ENCODE assay signal across 12 cellular contexts in the genomic region with DNA sequence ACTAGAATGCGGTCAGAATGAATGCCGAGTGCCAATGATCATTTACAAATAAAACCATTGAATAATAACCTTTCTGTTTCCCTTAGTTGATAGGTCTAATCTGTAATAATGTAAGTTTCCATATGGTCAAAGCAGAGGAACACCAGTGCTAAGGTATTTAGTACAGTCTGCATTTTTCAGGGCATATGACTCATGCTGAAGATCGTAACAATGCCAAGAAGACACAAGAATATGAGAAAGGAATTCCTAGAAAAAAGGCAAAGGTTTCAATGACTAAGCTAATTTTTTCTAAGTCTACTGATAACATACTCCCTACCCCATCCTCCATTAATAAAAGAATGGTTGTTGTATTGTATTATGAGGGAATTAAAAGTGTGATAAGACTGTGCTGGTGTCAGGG. TPM values are rescaled to one million over a fixed set of nuclear protein-coding genes. Genes with fewer than 3 reads are reported as not detected.
DNase-seq lines count a peak whose midpoint lies in the region; ATAC-seq, FAIRE-seq and TF ChIP-seq lines count a peak whose summit lies in the region.
"Had no signal": no experiment of that assay in that cellular context is flagged by ENCODE, and none has a peak within 500 bp of the region (broad histone marks: within the 10 kb centered on the region; RNA-seq: fewer than 3 reads in every experiment).

No MANE protein-coding gene starts in this region.

- H3K4me2 ChIP-seq in PC-3 (ENCODE audit: low read length): 0 out of 2 replicates have a peak overlapping the region, but pooled peaks have one; percentile 20

- TF ChIP-seq CTCF in PC-3 (conservative IDR thresholded peaks at IDR 0.05; ENCODE audit: low read depth, low read length) (no peak), type B pancreatic cell (conservative IDR thresholded peaks at IDR 0.05) (no peak)

- no peak for TF ChIP-seq POLR2A in GM12891 (IDR thresholded peaks at IDR 0.05; ENCODE audit: low read depth, low read length)

- POLR2A ChIA-PET in PC-3 (lab: Charles Lee; ENCODE audit: unreplicated experiment): no interaction called here

- H3K27me3 Mint-ChIP-seq in type B pancreatic cell: no peaks in the 10 kb centered on the region

- H3K36me3 ChIP-seq in PC-3 (ENCODE audit: low read depth, low read length): no peaks in the 10 kb centered on the region

- H3K4me3 Mint-ChIP-seq in type B pancreatic cell: no peak overlapping the region
- H3K4me3 Mint-ChIP-seq: activated CD4-positive, alpha-beta T cell treated with anti-CD3 and anti-CD28 coated beads for 36 hours; brain had no signal

- no peak overlapping the region for H2AFZ ChIP-seq in PC-3 (ENCODE audit: low read length)

- H3K4me1 ChIP-seq in PC-3 (ENCODE audit: insufficient read depth, low read length): peaks cover 10% of the 10 kb centered on the region

- no peaks in the 10 kb centered on the region for H3K4me1 Mint-ChIP-seq in type B pancreatic cell (ENCODE audit: unreplicated experiment)
- H3K4me1 Mint-ChIP-seq: activated CD4-positive, alpha-beta T cell treated with anti-CD3 and anti-CD28 coated beads for 36 hours; brain had no signal

- H3K9me3 ChIP-seq in PC-3 (ENCODE audit: low read length): no peaks in the 10 kb centered on the region

- DNase-seq in ELR (ENCODE audit: low read depth) (peak; percentile 56), PC-3 (peak; percentile 74), dermis blood vessel endothelial cell (peak; percentile 83), pons (ENCODE audit: low spot score) (peak; percentile 1), GM12891 (ENCODE audit: insufficient read length, low spot score) (no peak), type B pancreatic cell (ENCODE audit: extremely low spot score, unreplicated experiment) (no peak), globus pallidus (ENCODE audit: low spot score) (no peak)
- DNase-seq: activated CD4-positive, alpha-beta T cell treated with anti-CD3 and anti-CD28 coated beads for 36 hours; NCI-H1092 treated with DMSO at 0.1 percent for 48 hours had no signal

- BruUV-seq in PC-3 (replicated peaks; lab: Mats Ljungman, UMichigan): no TSS peak

- no peaks in the 10 kb centered on the region for H3K79me2 ChIP-seq in PC-3 (ENCODE audit: low read length)

- no peaks in the 10 kb centered on the region for H3K27me3 ChIP-seq in PC-3 (ENCODE audit: low read length)

- CTCF ChIA-PET in PC-3 (lab: Charles Lee): no interaction called here

- intact Hi-C loops in PC-3 (cut with micrococcal nuclease): no loop called here

- no peaks in the 10 kb centered on the region for H3K9me2 ChIP-seq in PC-3 (replicated peaks; ENCODE audit: low read length)

- FAIRE-seq in GM12891 (lab: Jason Lieb, UNC): no peak

- H3F3A ChIP-seq in PC-3 (ENCODE audit: low read length, unreplicated experiment): no peaks in the 10 kb centered on the region

- no peaks in the 10 kb centered on the region for H3K9me3 Mint-ChIP-seq in type B pancreatic cell

- no peak overlapping the region for H3K27ac Mint-ChIP-seq in type B pancreatic cell
- H3K27ac Mint-ChIP-seq: activated CD4-positive, alpha-beta T cell treated with anti-CD3 and anti-CD28 coated beads for 36 hours; brain had no signal

- H3K27ac ChIP-seq in PC-3 (ENCODE audit: low read length): no peak overlapping the region

- ATAC-seq in PC-3 (no peak), HG02938 (IDR thresholded peaks at IDR 0.05; ENCODE audit: unreplicated experiment) (no peak)
- ATAC-seq: activated CD4-positive, alpha-beta T cell treated with anti-CD3 and anti-CD28 coated beads for 36 hours had no signal

- H3K4me3 ChIP-seq in PC-3 (ENCODE audit: low read length): no peak overlapping the region
- H3K4me3 ChIP-seq: lung had no signal

- H3K36me3 Mint-ChIP-seq in type B pancreatic cell: no peaks in the 10 kb centered on the region
- H3K36me3 Mint-ChIP-seq: brain had no signal

- no peak overlapping the region for H3K9ac ChIP-seq in PC-3 (ENCODE audit: low read length)

- no peaks in the 10 kb centered on the region for H4K20me1 ChIP-seq in PC-3 (ENCODE audit: low read length)

TF ChIP-seq in GM12891, 5 proteins besides CTCF, POLR2A, EP300 and RAD21:
- TF ChIP-seq POLR2AphosphoS5 (IDR thresholded peaks at IDR 0.05; ENCODE audit: low read depth, low read length) (no peak), TAF1 (IDR thresholded peaks at IDR 0.05; ENCODE audit: low read depth, low read length) (no peak), SPI1 (IDR thresholded peaks at IDR 0.05; ENCODE audit: low read depth, low read length) (no peak), PAX5 (IDR thresholded peaks at IDR 0.05; ENCODE audit: insufficient read depth, low read length, severe bottlenecking) (no peak), POU2F2 (IDR thresholded peaks at IDR 0.05; ENCODE audit: low read depth, low read length) (no peak)
TF ChIP-seq in GM12891: peak in this region for 0.

RNA-seq across cellular contexts. Expression of gene OR1L8, which starts 2.8 kb away (rescaled TPM):
- total RNA-seq in PC-3 (2014; rRNA removed): not detected in 2 replicates
- 0.23 TPM in 1 of 2 replicates, not detected in the other for total RNA-seq in dermis blood vessel endothelial cell
- not detected for polyA plus RNA-seq in GM12891 (2012; ENCODE audit: low read depth, missing spikeins)
- total RNA-seq in type B pancreatic cell (ENCODE audit: low replicate concordance): not detected in 2 replicates
- total RNA-seq: activated CD4-positive, alpha-beta T cell treated with anti-CD3 and anti-CD28 coated beads for 36 hours had no signal

RNA-seq across cellular contexts. Expression of gene OR1N2, which starts 27.4 kb away (rescaled TPM):
- not detected in 2 replicates for total RNA-seq in PC-3 (2014; rRNA removed)
- total RNA-seq in dermis blood vessel endothelial cell: not detected in 2 replicates
- polyA plus RNA-seq in GM12891 (2012; ENCODE audit: low read depth, missing spikeins): not detected
- total RNA-seq in type B pancreatic cell (ENCODE audit: low replicate concordance): not detected in 2 replicates
- total RNA-seq: activated CD4-positive, alpha-beta T cell treated with anti-CD3 and anti-CD28 coated beads for 36 hours; lung had no signal
- polyA plus RNA-seq: lung had no signal

RNA-seq across cellular contexts. Expression of gene OR1Q1, which starts 34.2 kb away (rescaled TPM):
- total RNA-seq in PC-3 (2014; rRNA removed) (not detected in 2 replicates), dermis blood vessel endothelial cell (not detected in 2 replicates), type B pancreatic cell (ENCODE audit: low replicate concordance) (not detected in 2 replicates)
- polyA plus RNA-seq in GM12891 (2012; ENCODE audit: low read depth, missing spikeins): not detected
- total RNA-seq: activated CD4-positive, alpha-beta T cell treated with anti-CD3 and anti-CD28 coated beads for 36 hours; lung had no signal
- polyA plus RNA-seq: lung had no signal

RNA-seq across cellular contexts. Expression of gene OR1N1, which starts 53.3 kb away (rescaled TPM):
- not detected in 2 replicates for total RNA-seq in PC-3 (2014; rRNA removed)
- total RNA-seq in dermis blood vessel endothelial cell: not detected in 2 replicates
- not detected for polyA plus RNA-seq in GM12891 (2012; ENCODE audit: low read depth, missing spikeins)
- total RNA-seq in type B pancreatic cell (ENCODE audit: low replicate concordance): not detected in 2 replicates
- total RNA-seq: activated CD4-positive, alpha-beta T cell treated with anti-CD3 and anti-CD28 coated beads for 36 hours; lung had no signal
- polyA plus RNA-seq: lung had no signal

Comparison
In these comparisons a context has a peak if more than half of its experiments do, and no peak if none do; other contexts are left out.
1. DNase-seq: peak in ELR (single experiment), PC-3 (single experiment), dermis blood vessel endothelial cell (single experiment) and pons (single experiment); none in GM12891 (single experiment), type B pancreatic cell (single experiment) and globus pallidus (single experiment).